In the genomic region with DNA sequence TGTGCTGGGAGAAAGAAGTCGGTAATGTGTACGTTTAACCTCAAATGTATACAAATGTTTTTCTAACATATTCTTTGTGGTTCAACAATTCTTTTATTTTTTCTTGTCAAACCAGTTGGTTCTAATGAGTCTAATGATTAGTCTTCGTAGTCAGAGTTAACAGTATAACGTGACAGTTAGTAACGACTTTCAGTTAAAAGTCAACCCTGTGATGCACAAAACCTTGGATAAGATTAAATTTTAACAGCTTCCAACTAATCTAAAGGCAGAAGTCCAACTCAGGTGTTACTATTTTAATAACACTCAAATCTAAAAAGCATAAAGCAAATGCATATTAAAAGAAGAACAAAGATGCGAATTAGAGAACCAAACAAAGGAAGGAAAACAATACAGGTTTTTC, we compare ENCODE assay signal across 22 cellular contexts. TPM values are rescaled to one million over a fixed set of nuclear protein-coding genes. Genes with fewer than 3 reads are reported as not detected.
A peak's percentile ranks its signal among the peaks of the same experiment; 100 is the strongest.
DNase-seq lines count a peak whose midpoint lies in the region; ATAC-seq, FAIRE-seq and TF ChIP-seq lines count a peak whose summit lies in the region.
"Had no signal": no experiment of that assay in that cellular context is flagged by ENCODE, and none has a peak within 500 bp of the region (broad histone marks: within the 10 kb centered on the region; RNA-seq: fewer than 3 reads in every experiment).

No MANE protein-coding gene starts in this region.

- SMC1A ChIA-PET in GM12878 (lab: Charles Lee; ENCODE audit: uncharacterized antibody, unreplicated experiment), result interaction anchor here (0.6 to 2.4 kb wide), 4 partner anchors 12 to 422 kb away, joined by 3 to 10 read pairs (median 3); no protein-coding TSS in a partner anchor

- peaks cover 55% of the 10 kb centered on the region for H3K4me1 Mint-ChIP-seq in neural progenitor cell
- H3K4me1 Mint-ChIP-seq: CD4-positive, CD25-positive, alpha-beta regulatory T cell had no signal

- TF ChIP-seq RAD21 in GM12878 (IDR thresholded peaks at IDR 0.05; ENCODE audit: insufficient read depth, low read depth, low read length), result no peak

- H3K27me3 Mint-ChIP-seq in neural progenitor cell (ENCODE audit: insufficient read depth, low read depth), result peaks cover 2% of the 10 kb centered on the region
- H3K27me3 Mint-ChIP-seq: activated naive CD8-positive, alpha-beta T cell; CD4-positive, CD25-positive, alpha-beta regulatory T cell; natural killer cell treated with Interleukin-12 subunit alpha and Interleukin-12 subunit beta and Interleukin-15 and Interleukin-18, amount 100 ng/mL, for 72 hours had no signal

- intact Hi-C loops in GM12878 (cut with micrococcal nuclease; ENCODE audit: unreplicated experiment), result no loop called here
- intact Hi-C loops in testis (cut with DNase I; ENCODE audit: low total_unique reads), result no loop called here
- intact Hi-C loops in left ventricle myocardium inferior (cut with micrococcal nuclease), result no loop called here

- FAIRE-seq in GM12878 (lab: Jason Lieb, UNC), result peak; percentile 49
- peak; percentile 96 for FAIRE-seq in islet of Langerhans (lab: Jason Lieb, UNC)
- FAIRE-seq: urothelium cell line had no signal

- H3K9me3 ChIP-seq in BE2C, result no peaks in the 10 kb centered on the region
- no peaks in the 10 kb centered on the region for H3K9me3 ChIP-seq in GM12878 (replicated peaks; ENCODE audit: control insufficient read depth, insufficient read depth, low read length)
- H3K9me3 ChIP-seq in neural progenitor cell (ENCODE audit: low read depth), result no peaks in the 10 kb centered on the region
- no peaks in the 10 kb centered on the region for H3K9me3 ChIP-seq in testis
- no peaks in the 10 kb centered on the region for H3K9me3 ChIP-seq in left ventricle myocardium inferior (replicated peaks)

- H3K36me3 Mint-ChIP-seq in neural progenitor cell, result peaks cover 1% of the 10 kb centered on the region
- H3K36me3 Mint-ChIP-seq: CD4-positive, CD25-positive, alpha-beta regulatory T cell; natural killer cell treated with Interleukin-12 subunit alpha and Interleukin-12 subunit beta and Interleukin-15 and Interleukin-18, amount 100 ng/mL, for 72 hours had no signal

- H4K20me1 ChIP-seq in GM12878 (ENCODE audit: control insufficient read depth, insufficient read depth) (no peaks in the 10 kb centered on the region), neural progenitor cell (ENCODE audit: low read depth) (peaks cover 94% of the 10 kb centered on the region)

- no peak overlapping the region for H3K4me3 Mint-ChIP-seq in neural progenitor cell
- H3K4me3 Mint-ChIP-seq: activated naive CD8-positive, alpha-beta T cell; CD4-positive, CD25-positive, alpha-beta regulatory T cell; natural killer cell treated with Interleukin-12 subunit alpha and Interleukin-12 subunit beta and Interleukin-15 and Interleukin-18, amount 100 ng/mL, for 72 hours had no signal

- no peak overlapping the region for H2AFZ ChIP-seq in GM12878 (ENCODE audit: control insufficient read depth, low read depth, low read length)
- H2AFZ ChIP-seq in neural progenitor cell (replicated peaks), result no peak overlapping the region
- H2AFZ ChIP-seq: GM23248 had no signal

- in situ Hi-C loops in GM12878 (cut with MboI), result no loop called here

- H3K27ac Mint-ChIP-seq in neural progenitor cell, result no peak overlapping the region
- H3K27ac Mint-ChIP-seq: activated naive CD8-positive, alpha-beta T cell; CD4-positive, CD25-positive, alpha-beta regulatory T cell; natural killer cell treated with Interleukin-12 subunit alpha and Interleukin-12 subunit beta and Interleukin-15 and Interleukin-18, amount 100 ng/mL, for 72 hours had no signal

- H3K4me1 ChIP-seq in BE2C, result peaks cover 52% of the 10 kb centered on the region
- H3K4me1 ChIP-seq in GM12878 (ENCODE audit: control insufficient read depth, insufficient read depth, low read length), result no peaks in the 10 kb centered on the region
- H3K4me1 ChIP-seq in neural progenitor cell, result peaks cover 87% of the 10 kb centered on the region
- H3K4me1 ChIP-seq in testis, result peaks cover 6% of the 10 kb centered on the region
- H3K4me1 ChIP-seq in left ventricle myocardium inferior, result peaks cover 45% of the 10 kb centered on the region

- H3F3A ChIP-seq in neural progenitor cell (ENCODE audit: low read depth), result peaks cover 46% of the 10 kb centered on the region

- RAD21 ChIA-PET in GM12878 (lab: Charles Lee; ENCODE audit: unreplicated experiment), result no interaction called here

- H3K36me3 ChIP-seq in BE2C (no peaks in the 10 kb centered on the region), GM12878 (ENCODE audit: control insufficient read depth in 2 of 2, insufficient read depth in 2 of 2, low read length in 1 of 2) (no peaks in the 10 kb centered on the region), neural progenitor cell (no peaks in the 10 kb centered on the region), testis (ENCODE audit: low read depth, missing control alignments) (no peaks in the 10 kb centered on the region), left ventricle myocardium inferior (no peaks in the 10 kb centered on the region)
- H3K36me3 ChIP-seq: WERI-Rb-1 had no signal

- no peak overlapping the region for H3K4me2 ChIP-seq in GM12878 (ENCODE audit: control insufficient read depth, insufficient read depth)
- peak overlapping the region; percentile 62 for H3K4me2 ChIP-seq in neural progenitor cell

- ATAC-seq in GM12878, result no peak
- ATAC-seq in HG02759 (IDR thresholded peaks at IDR 0.05; ENCODE audit: unreplicated experiment), result no peak
- ATAC-seq: natural killer cell treated with Interleukin-12 subunit alpha and Interleukin-12 subunit beta and Interleukin-15 and Interleukin-18, amount 100 ng/mL, for 72 hours had no signal

- peak overlapping the region; percentile 27 for H3K4me3 ChIP-seq in BE2C (ENCODE audit: low read depth, low read length)
- H3K4me3 ChIP-seq in GM12878, result no peak overlapping the region
- H3K4me3 ChIP-seq in neural progenitor cell, result no peak overlapping the region
- no peak overlapping the region for H3K4me3 ChIP-seq in testis
- no peak overlapping the region for H3K4me3 ChIP-seq in left ventricle myocardium inferior
- H3K4me3 ChIP-seq: GM23248 had no signal

- no peak for TF ChIP-seq POLR2A in GM12878 (IDR thresholded peaks at IDR 0.05; ENCODE audit: low read depth, low read length)
- no peak for TF ChIP-seq POLR2A in testis (IDR thresholded peaks at IDR 0.05)

- no peak overlapping the region for H3K9ac ChIP-seq in GM12878 (ENCODE audit: control insufficient read depth, insufficient read depth, low read length)
- no peak overlapping the region for H3K9ac ChIP-seq in neural progenitor cell
- H3K9ac ChIP-seq: GM23248 had no signal

- DNase-seq in BE2C (no peak), GM12878 (ENCODE audit: low read depth, low spot score) (no peak), neural progenitor cell (ENCODE audit: low spot score) (no peak), germinal center (ENCODE audit: low spot score) (no peak), testis (no peak), left ventricle myocardium inferior (no peak)
- DNase-seq: activated CD4-positive, alpha-beta T cell treated with anti-CD3 and anti-CD28 coated beads for 48 hours; aorta; CD4-positive, CD25-positive, alpha-beta regulatory T cell; cortex of kidney; GM23248; NCI-H2107; NCI-H345; NCI-H774; stimulated activated naive CD4-positive, alpha-beta T cell treated with Interleukin-2 at 50 U/mL for 16 hours; T-helper 9 cell had no signal

- H3K27me3 ChIP-seq in BE2C, result no peaks in the 10 kb centered on the region
- no peaks in the 10 kb centered on the region for H3K27me3 ChIP-seq in GM12878 (replicated peaks in 1 of 2; ENCODE audit: control insufficient read depth in 2 of 2, insufficient read depth in 2 of 2, low read length in 1 of 2)
- H3K27me3 ChIP-seq in neural progenitor cell, result no peaks in the 10 kb centered on the region
- H3K27me3 ChIP-seq in testis, result no peaks in the 10 kb centered on the region
- H3K27me3 ChIP-seq in left ventricle myocardium inferior (ENCODE audit: low read depth), result no peaks in the 10 kb centered on the region

- H3K79me2 ChIP-seq in GM12878 (ENCODE audit: control insufficient read depth, insufficient read depth, low read length) (no peaks in the 10 kb centered on the region), neural progenitor cell (ENCODE audit: low read depth) (peaks cover 100% of the 10 kb centered on the region)

- TF ChIP-seq EP300 in GM12878 (IDR thresholded peaks at IDR 0.05; ENCODE audit: borderline replicate concordance in 1 of 2, control insufficient read depth in 1 of 2, low read depth in 2 of 2, low read length in 2 of 2), result no peak

- TF ChIP-seq CTCF in BE2C (IDR thresholded peaks at IDR 0.05; ENCODE audit: low read depth, low read length) (no peak), GM12878 (IDR thresholded peaks at IDR 0.05 in 2 of 3, conservative IDR thresholded peaks at IDR 0.05 in 1 of 3; ENCODE audit: control insufficient read depth in 2 of 3, extremely low read depth in 1 of 3, insufficient read depth in 1 of 3, low read depth in 3 of 3, low read length in 3 of 3) (no peak), neural progenitor cell (IDR thresholded peaks at IDR 0.05) (no peak), testis (IDR thresholded peaks at IDR 0.05) (no peak), left ventricle myocardium inferior (IDR thresholded peaks at IDR 0.05; ENCODE audit: borderline replicate concordance) (no peak)

- no peaks in the 10 kb centered on the region for H3K9me3 Mint-ChIP-seq in neural progenitor cell
- H3K9me3 Mint-ChIP-seq: CD4-positive, CD25-positive, alpha-beta regulatory T cell; natural killer cell treated with Interleukin-12 subunit alpha and Interleukin-12 subunit beta and Interleukin-15 and Interleukin-18, amount 100 ng/mL, for 72 hours had no signal

- POLR2A ChIA-PET in GM12878 (lab: Charles Lee), result no interaction called here

- H3K27ac ChIP-seq in GM12878 (ENCODE audit: control insufficient read depth, insufficient read depth) (no peak overlapping the region), neural progenitor cell (peak overlapping the region; percentile 89), testis (no peak overlapping the region), left ventricle myocardium inferior (replicated peaks) (no peak overlapping the region)
- H3K27ac ChIP-seq: GM23248 had no signal

- no TSS peak for BruUV-seq in GM12878 (replicated peaks; lab: Mats Ljungman, UMichigan)

- WGBS in GM12878 (ENCODE audit: insufficient coverage, insufficient replicate concordance, low lambda C conversion rate, missing lambda C conversion rate), result 76% methylated on average over 6 of the region's 6 CpGs
- 79 to 82% methylated on average over 6 of the region's 6 CpGs for WGBS in testis, 2 donors

- CTCF ChIA-PET in GM12878 (lab: Yijun Ruan, JAX), result interaction anchor here (0.9 to 1.0 kb wide), 2 partner anchors 13 to 390 kb away, joined by 3 read pairs; no protein-coding TSS in a partner anchor

RNA-seq across cellular contexts. Expression of a gene that starts 47.0 kb away (rescaled TPM):
- polyA plus RNA-seq in BE2C (2012; ENCODE audit: insufficient read depth, insufficient read length, low read depth), result 112 TPM
- total RNA-seq in GM12878 (2013; cell fraction: nucleolus; rRNA removed), result 218 and 247 TPM in 2 replicates
- total RNA-seq in GM12878 (2014; rRNA removed), result 0.62 and 1.0 TPM in 2 replicates
- total RNA-seq in GM12878 (2014; rRNA removed; fragmentation: Illumina TruSeq; extraction: Trizol), result 0.83 and 1.1 TPM in 2 replicates
- total RNA-seq in GM12878 (2021), result 1.9 and 2.1 TPM in 2 replicates
- 3.2 TPM for polyA plus RNA-seq in GM12878 (2011; ENCODE audit: low read depth)
- polyA plus RNA-seq in GM12878 (2011; rRNA removed), result 10.2 and 10.5 TPM in 2 replicates
- 6.8 and 10.6 TPM in 2 replicates for polyA plus RNA-seq in GM12878 (2011; cell fraction: cytosol; rRNA removed)
- 23.5 and 32.3 TPM in 2 replicates for polyA plus RNA-seq in GM12878 (2011; cell fraction: nucleus; rRNA removed)
- polyA plus RNA-seq in GM12878 (2012), result 4.3 and 4.5 TPM in 2 replicates
- 0.92 and 1.3 TPM in 2 replicates for polyA plus RNA-seq in GM12878 (2014; fragmentation: Illumina TruSeq; extraction: Trizol)
- under 1 TPM; 0.16 to 0.22 TPM for polyA plus RNA-seq in GM12878 (2014; fragmentation: Nextera tagmentation; extraction: Ambion mirVana)
- polyA plus RNA-seq in GM12878 (2014; rRNA removed), result 0.56 and 0.64 TPM in 2 replicates
- 1 to 10 TPM; 1.1 TPM for polyA plus RNA-seq in GM12878 (2016; fragmentation: Nextera tagmentation; extraction: Ambion mirVana)
- polyA minus RNA-seq in GM12878 (2011; rRNA and poly(A)+ RNA removed), result 31.4 and 35.0 TPM in 2 replicates
- 9.4 and 10.0 TPM in 2 replicates for polyA minus RNA-seq in GM12878 (2011; cell fraction: cytosol; rRNA and poly(A)+ RNA removed)
- polyA minus RNA-seq in GM12878 (2011; cell fraction: nucleus; rRNA and poly(A)+ RNA removed), result 52.5 and 60.3 TPM in 2 replicates
- total RNA-seq in neural progenitor cell (ENCODE audit: low replicate concordance), result 75.3 and 86.4 TPM in 2 replicates
- 10 to 100 TPM; 52.0 to 67.6 TPM for total RNA-seq in testis
- polyA plus RNA-seq in testis (ENCODE audit: insufficient read depth, low read depth, low replicate concordance), result 17.4 TPM
- 6.3 TPM for total RNA-seq in left ventricle myocardium inferior
- total RNA-seq: CD4-positive, CD25-positive, alpha-beta regulatory T cell; natural killer cell treated with Interleukin-12 subunit alpha and Interleukin-12 subunit beta and Interleukin-15 and Interleukin-18, amount 100 ng/mL, for 72 hours had no signal
